ENCODE assay signal across 19 cellular contexts in the genomic region with DNA sequence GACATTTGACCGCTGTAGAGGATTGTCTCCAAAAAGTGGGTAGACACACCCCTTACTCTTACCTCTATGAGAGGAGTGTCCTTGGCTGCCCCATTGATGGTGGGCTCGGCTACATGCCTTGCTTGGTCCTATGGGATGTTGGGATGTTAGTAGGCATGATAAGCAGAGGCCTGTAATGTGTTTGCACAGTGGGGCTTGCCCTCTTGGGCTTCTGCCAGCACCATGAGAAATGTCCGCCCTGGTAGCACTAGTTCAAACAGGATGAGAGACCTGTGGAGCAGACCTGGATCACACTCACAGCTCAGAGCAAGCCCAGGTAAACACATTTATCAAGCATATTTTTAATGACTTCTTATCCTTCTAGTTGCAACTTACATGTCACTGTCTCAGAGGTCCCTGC. TPM values are rescaled to one million over a fixed set of nuclear protein-coding genes. Genes with fewer than 3 reads are reported as not detected.
DNase-seq lines count a peak whose midpoint lies in the region; ATAC-seq and TF ChIP-seq lines count a peak whose summit lies in the region.
"Had no signal": no experiment of that assay in that cellular context is flagged by ENCODE, and none has a peak within 500 bp of the region (broad histone marks: within the 10 kb centered on the region; RNA-seq: fewer than 3 reads in every experiment).

No MANE protein-coding gene starts in this region.

- H3K4me1 ChIP-seq in Peyer's patch (peaks cover 0 to 2% (median 0%) of the 10 kb centered on the region in 4 donors), lower lobe of right lung (peaks cover 15% of the 10 kb centered on the region), spleen (peaks cover 0 to 4% (median 0%) of the 10 kb centered on the region in 6 donors)
- H3K4me1 ChIP-seq: left ventricle myocardium inferior had no signal

- peak; percentile 96 for DNase-seq in DMS53 (lab: John Stamatoyannopoulos, UW)
- DNase-seq in NCI-H2029 (lab: John Stamatoyannopoulos, UW), result peak; percentile 94
- DNase-seq in Peyer's patch, result peak in 2 of 3 donors; percentile 62
- no peak for DNase-seq in lower lobe of right lung
- no peak for DNase-seq in left cardiac atrium
- DNase-seq in globus pallidus (ENCODE audit: low spot score), result no peak
- no peak for DNase-seq in HUDEP-2 (lab: John Stamatoyannopoulos, UW; ENCODE audit: unreplicated experiment in 76 of 76)
- no peak for DNase-seq in spleen
- DNase-seq: activated CD8-positive, alpha-beta memory T cell treated with anti-CD3 and anti-CD28 coated beads, Interleukin-2, amount 10 ng/mL, durations not matched to agents 7 days and 5 days; activated gamma-delta T cell treated with Interleukin-2 at 50 U/mL for 16 hours; CD8-positive, alpha-beta T cell; left ventricle myocardium inferior; MM.1S; NCI-H446 treated with DMSO at 0.1 percent for 48 hours; PC-9; SK-N-SH; stimulated activated CD4-positive, alpha-beta T cell treated with anti-CD3 and anti-CD28 coated beads, Interleukin-4, amount 100 ng/mL, for 1 hour; T-helper 9 cell had no signal

- TF ChIP-seq POLR2A in Peyer's patch (IDR thresholded peaks at IDR 0.05), result no peak
- no peak for TF ChIP-seq POLR2A in spleen (IDR thresholded peaks at IDR 0.05)

- H3K4me3 ChIP-seq in Peyer's patch (no peak overlapping the region), lower lobe of right lung (no peak overlapping the region), spleen (no peak overlapping the region)
- H3K4me3 ChIP-seq: left ventricle myocardium inferior, PC-9, suprapubic skin had no signal

- ATAC-seq in lower lobe of right lung (peak; percentile 13 to 27), left cardiac atrium (no peak)
- ATAC-seq: activated CD8-positive, alpha-beta memory T cell treated with anti-CD3 and anti-CD28 coated beads, Interleukin-2, amount 10 ng/mL, durations not matched to agents 7 days and 5 days; CD8-positive, alpha-beta T cell had no signal

- no peak overlapping the region for H3K27ac ChIP-seq in Peyer's patch
- H3K27ac ChIP-seq in lower lobe of right lung, result peak overlapping the region; percentile 33
- H3K27ac ChIP-seq in spleen, result no peak overlapping the region
- H3K27ac ChIP-seq: left ventricle myocardium inferior, PC-9 had no signal

- H3K36me3 ChIP-seq in Peyer's patch, result no peaks in the 10 kb centered on the region
- H3K36me3 ChIP-seq in lower lobe of right lung, result no peaks in the 10 kb centered on the region
- no peaks in the 10 kb centered on the region for H3K36me3 ChIP-seq in spleen
- H3K36me3 ChIP-seq: left ventricle myocardium inferior, suprapubic skin had no signal

- TF ChIP-seq CTCF in Peyer's patch (IDR thresholded peaks at IDR 0.05) (no peak), lower lobe of right lung (IDR thresholded peaks at IDR 0.05) (no peak), spleen (IDR thresholded peaks at IDR 0.05 in 8 of 11, conservative IDR thresholded peaks at IDR 0.05 in 3 of 11) (no peak)

- WGBS in spleen, 5 donors, result 90 to 96% (median 92%) methylated on average over 2 to 3 of the region's 3 CpGs

- H3K9me3 ChIP-seq in Peyer's patch, result no peaks in the 10 kb centered on the region
- no peaks in the 10 kb centered on the region for H3K9me3 ChIP-seq in lower lobe of right lung
- peaks cover 0 to 11% (median 0%) of the 10 kb centered on the region in 8 donors for H3K9me3 ChIP-seq in spleen
- H3K9me3 ChIP-seq: left ventricle myocardium inferior, SK-N-SH, suprapubic skin had no signal

- H3K27me3 ChIP-seq in Peyer's patch (no peaks in the 10 kb centered on the region), lower lobe of right lung (ENCODE audit: low read depth) (no peaks in the 10 kb centered on the region), spleen (replicated peaks in 1 of 7) (no peaks in the 10 kb centered on the region)
- H3K27me3 ChIP-seq: suprapubic skin had no signal

- intact Hi-C loops in lower lobe of right lung (cut with DNase I), result no loop called here
- intact Hi-C loops in left cardiac atrium (cut with DNase I), result no loop called here
- intact Hi-C loops in spleen (cut with DNase I; ENCODE audit: low total_unique reads), result no loop called here

RNA-seq across cellular contexts. Expression of a gene that starts 54.2 kb away (rescaled TPM):
- total RNA-seq in Peyer's patch, result 10 to 100 TPM; 42.2 to 62.7 (median 45.9) TPM
- total RNA-seq in lower lobe of right lung, result 91.1 TPM
- total RNA-seq in left cardiac atrium, result 100 to 1,000 TPM; 110 to 114 TPM
- total RNA-seq in spleen, result 100 to 1,000 TPM in 3 of 7 donors, 10 to 100 TPM in 4; 82.7 to 122 (median 88.9) TPM
- polyA plus RNA-seq in spleen, result 10 to 100 TPM; 20.2 to 35.3 (median 27.3) TPM

Comparison
In these comparisons a context has a peak if more than half of its experiments do, and no peak if none do; other contexts are left out.
1. DNase-seq: peak in DMS53 (single experiment), NCI-H2029 (single experiment) and Peyer's patch (2 of 3); none in lower lobe of right lung (single experiment), left cardiac atrium (single experiment), globus pallidus (single experiment), HUDEP-2 (0 of 76) and spleen (single experiment).
2. ATAC-seq: peak in lower lobe of right lung (2 of 2); none in left cardiac atrium (0 of 2).